1 cellular context compared by ENCODE assay signal in genomic region chr17:62179525-62180161, GRCh38.
A peak's percentile ranks its signal among the peaks of the same experiment; 100 is the strongest.
TF ChIP-seq lines count a peak whose summit lies in the region.

No MANE protein-coding gene starts in this region.

TF ChIP-seq in A549, 52 proteins besides CTCF, POLR2A, EP300 and RAD21 (continued from another document):
- TF ChIP-seq REST (IDR thresholded peaks at IDR 0.05) (no peak), JUN (IDR thresholded peaks at IDR 0.05) (no peak), ZSCAN20 (CRISPR knock-in tag; IDR thresholded peaks at IDR 0.05) (no peak), ELK1 (IDR thresholded peaks at IDR 0.05; ENCODE audit: low read depth, low read length) (no peak), HEYL (CRISPR knock-in tag; IDR thresholded peaks at IDR 0.05) (no peak), MAZ (IDR thresholded peaks at IDR 0.05; ENCODE audit: borderline replicate concordance, low read depth, low read length) (no peak), CHD2 (IDR thresholded peaks at IDR 0.05; ENCODE audit: low read length, partially characterized antibody) (no peak), SMC3 (IDR thresholded peaks at IDR 0.05) (peak; percentile 66), FOSL2 (IDR thresholded peaks at IDR 0.05) (peak; percentile 79; the same call in 1 of the 2 replicates), FOSL2 (CRISPR knock-in tag; IDR thresholded peaks at IDR 0.05) (peak; percentile 96)
TF ChIP-seq in A549: peak in this region for 5.
